Comparison of ENCODE assay signal across 13 cellular contexts in genomic region chr2:105791229-105791628, GRCh38. TPM values are rescaled to one million over a fixed set of nuclear protein-coding genes. Genes with fewer than 3 reads are reported as not detected.
DNase-seq lines count a peak whose midpoint lies in the region; ATAC-seq lines count a peak whose summit lies in the region.
"Had no signal": no experiment of that assay in that cellular context is flagged by ENCODE, and none has a peak within 500 bp of the region (broad histone marks: within the 10 kb centered on the region; RNA-seq: fewer than 3 reads in every experiment).

No MANE protein-coding gene starts in this region.

- DNase-seq in CD4-positive, alpha-beta memory T cell, result no peak
- DNase-seq in naive B cell (no peak), ureter (ENCODE audit: low spot score) (no peak)
- DNase-seq: GF-D8; GM23248; islet precursor cell; NCI-H1105; NCI-H524; stimulated activated CD4-positive, alpha-beta T cell treated with anti-CD3 and anti-CD28 coated beads, Interleukin-2, amount 100 ng/mL, for 24 hours had no signal

- intact Hi-C loops in CD4-positive, alpha-beta memory T cell (cut with micrococcal nuclease), result loop anchor here (2.0 kb wide), 2 partner anchors 14 kb away; no protein-coding TSS in a partner anchor

- peak overlapping the region; percentile 70 for H3K9ac ChIP-seq in BLaER1
- H3K9ac ChIP-seq: GM23248 had no signal

- no peaks in the 10 kb centered on the region for H3K27me3 ChIP-seq in BLaER1
- H3K27me3 ChIP-seq in CD4-positive, alpha-beta memory T cell (ENCODE audit: insufficient read depth, low read length), result no peaks in the 10 kb centered on the region

- H3K4me1 Mint-ChIP-seq in CD4-positive, alpha-beta memory T cell, result peaks cover 80 to 97% (median 87%) of the 10 kb centered on the region in 4 donors
- peaks cover 67% of the 10 kb centered on the region for H3K4me1 Mint-ChIP-seq in activated T-helper 17 cell treated with anti-CD3 and anti-CD28 coated beads, Interleukin-2, amount 50 U/mL, for 72 hours
- peaks cover 70 to 95% (median 85%) of the 10 kb centered on the region in 3 donors for H3K4me1 Mint-ChIP-seq in naive B cell

- no peaks in the 10 kb centered on the region for H3K27me3 Mint-ChIP-seq in CD4-positive, alpha-beta memory T cell
- no peaks in the 10 kb centered on the region for H3K27me3 Mint-ChIP-seq in activated T-helper 17 cell treated with anti-CD3 and anti-CD28 coated beads, Interleukin-2, amount 50 U/mL, for 72 hours
- no peaks in the 10 kb centered on the region for H3K27me3 Mint-ChIP-seq in naive B cell

- H3K4me3 ChIP-seq in BLaER1, result no peak overlapping the region
- H3K4me3 ChIP-seq in CD4-positive, alpha-beta memory T cell (ENCODE audit: low read length in 2 of 2), result peak overlapping the region; percentile 25 to 43
- H3K4me3 ChIP-seq: GM23248 had no signal

- H3K27ac Mint-ChIP-seq in CD4-positive, alpha-beta memory T cell, result peak overlapping the region; percentile 92 to 98 (median 96)
- H3K27ac Mint-ChIP-seq in activated T-helper 17 cell treated with anti-CD3 and anti-CD28 coated beads, Interleukin-2, amount 50 U/mL, for 72 hours, result peak overlapping the region; percentile 78
- H3K27ac Mint-ChIP-seq in naive B cell, result peak overlapping the region; percentile 84 to 97 (median 96)

- H3K4me2 ChIP-seq in BLaER1, result peak overlapping the region; percentile 94

- H3K36me3 Mint-ChIP-seq in CD4-positive, alpha-beta memory T cell, result peaks cover 7 to 21% of the 10 kb centered on the region in 2 donors
- peaks cover 63% of the 10 kb centered on the region for H3K36me3 Mint-ChIP-seq in activated T-helper 17 cell treated with anti-CD3 and anti-CD28 coated beads, Interleukin-2, amount 50 U/mL, for 72 hours (ENCODE audit: low read depth)
- peaks cover 0 to under 1% of the 10 kb centered on the region in 2 donors for H3K36me3 Mint-ChIP-seq in naive B cell

- peaks cover 100% of the 10 kb centered on the region for H3K4me1 ChIP-seq in BLaER1
- peaks cover 98% of the 10 kb centered on the region for H3K4me1 ChIP-seq in CD4-positive, alpha-beta memory T cell (ENCODE audit: insufficient read depth, low read length)

- H3K9me3 Mint-ChIP-seq in CD4-positive, alpha-beta memory T cell, result no peaks in the 10 kb centered on the region
- no peaks in the 10 kb centered on the region for H3K9me3 Mint-ChIP-seq in activated T-helper 17 cell treated with anti-CD3 and anti-CD28 coated beads, Interleukin-2, amount 50 U/mL, for 72 hours
- H3K9me3 Mint-ChIP-seq in naive B cell, result no peaks in the 10 kb centered on the region

- H3K36me3 ChIP-seq in BLaER1, result peaks cover 33% of the 10 kb centered on the region
- no peaks in the 10 kb centered on the region for H3K36me3 ChIP-seq in CD4-positive, alpha-beta memory T cell (ENCODE audit: insufficient read depth, low read length)

- peak overlapping the region; percentile 83 for H3K27ac ChIP-seq in BLaER1
- H3K27ac ChIP-seq in CD4-positive, alpha-beta memory T cell (ENCODE audit: low read depth, low read length), result peak overlapping the region; percentile 79
- H3K27ac ChIP-seq: GM23248 had no signal

- peaks cover 17% of the 10 kb centered on the region; the same call in 1 of the 2 replicates for H3K9me3 ChIP-seq in BLaER1
- no peaks in the 10 kb centered on the region for H3K9me3 ChIP-seq in CD4-positive, alpha-beta memory T cell (ENCODE audit: control insufficient read depth in 1 of 2, low read length in 2 of 2)

- H4K20me1 ChIP-seq in BLaER1, result peaks cover 44% of the 10 kb centered on the region

- CTCF ChIA-PET in CD4-positive, alpha-beta memory T cell (lab: Charles Lee; ENCODE audit: partially characterized antibody), result interaction anchor here (1.0 to 9.8 kb wide), 10 partner anchors 8 to 303 kb away, joined by 3 to 280 read pairs (median 10); no protein-coding TSS in a partner anchor

- POLR2A ChIA-PET in CD4-positive, alpha-beta memory T cell (lab: Charles Lee; ENCODE audit: partially characterized antibody), result interaction anchor here (0.8 to 3.6 kb wide), 8 partner anchors 8 to 303 kb away, joined by 3 to 21 read pairs (median 7); no protein-coding TSS in a partner anchor

- ATAC-seq in activated T-helper 17 cell treated with anti-CD3 and anti-CD28 coated beads, Interleukin-2, amount 50 U/mL, for 72 hours (replicated peaks), result peak; percentile 19
- ATAC-seq in naive B cell (ENCODE audit: low read depth in 2 of 2) (no peak), HG03571 (IDR thresholded peaks at IDR 0.05; ENCODE audit: unreplicated experiment) (no peak), GM19452 (IDR thresholded peaks at IDR 0.05; ENCODE audit: unreplicated experiment) (no peak)

- H3K4me3 Mint-ChIP-seq in CD4-positive, alpha-beta memory T cell, result peak overlapping the region; percentile 78 to 92 (median 84)
- peak overlapping the region; percentile 72 for H3K4me3 Mint-ChIP-seq in activated T-helper 17 cell treated with anti-CD3 and anti-CD28 coated beads, Interleukin-2, amount 50 U/mL, for 72 hours
- peak overlapping the region in 6 of 8 donors; percentile 73 to 88 (median 80) for H3K4me3 Mint-ChIP-seq in naive B cell

RNA-seq across cellular contexts. Expression of gene NCK2, which starts 46.5 kb away (rescaled TPM):
- total RNA-seq in CD4-positive, alpha-beta memory T cell, result 10 to 100 TPM; 98.1 to 98.6 TPM
- 10 to 100 TPM; 58.0 to 76.6 TPM for polyA plus RNA-seq in CD4-positive, alpha-beta memory T cell
- 10 to 100 TPM; 75.4 to 85.4 TPM for total RNA-seq in activated T-helper 17 cell treated with anti-CD3 and anti-CD28 coated beads, Interleukin-2, amount 50 U/mL, for 72 hours
- polyA plus RNA-seq in naive B cell (ENCODE audit: low read depth in 6 of 6), result 100 to 1,000 TPM in 1 of 6 donors, 10 to 100 TPM in 5; 70.7 to 108 (median 76.7) TPM
- 40.9 TPM for total RNA-seq in ureter
